ENCODE assay signal across 8 cellular contexts in the genomic region with DNA sequence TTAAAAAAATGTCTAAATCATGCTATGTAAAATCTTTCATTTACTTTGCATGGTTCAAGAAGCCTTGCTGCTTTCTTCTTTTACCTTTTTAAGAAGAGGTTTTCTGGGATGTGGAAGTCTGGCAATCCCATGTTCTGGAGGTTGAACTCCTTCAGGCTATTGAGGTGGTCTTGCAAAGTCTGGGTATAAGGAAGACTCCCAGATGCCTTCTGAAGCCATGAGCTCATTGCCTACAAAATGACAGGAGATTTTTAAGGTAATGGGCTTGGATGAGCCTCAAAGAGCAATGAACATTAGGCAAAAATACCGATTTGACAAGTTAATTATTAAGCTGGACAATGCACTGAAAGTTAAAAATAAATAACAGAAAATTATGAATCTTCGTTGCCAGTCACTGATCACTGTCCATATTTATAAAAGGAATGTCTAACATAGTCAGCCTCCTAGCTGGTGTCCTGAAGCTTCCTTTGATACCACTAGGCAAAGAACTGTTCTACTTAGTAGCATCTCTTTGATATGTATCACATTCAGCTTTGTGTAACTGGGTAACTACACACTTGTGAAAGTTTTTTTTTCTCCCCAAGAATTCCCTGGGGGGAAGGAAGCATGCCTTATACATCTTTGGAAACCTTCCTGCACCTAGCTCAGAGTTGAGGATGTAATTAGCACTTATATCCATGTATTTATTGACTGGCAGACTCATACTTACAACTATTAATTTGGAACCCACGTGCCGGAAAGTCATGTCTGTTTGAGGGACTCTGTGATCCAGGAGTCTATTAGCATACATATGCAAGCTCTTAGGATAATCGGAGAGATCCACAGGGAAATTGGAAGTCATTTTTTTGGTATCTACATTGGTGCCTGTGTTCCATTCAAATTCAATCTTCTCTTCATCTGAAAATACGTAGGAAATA. TPM values are rescaled to one million over a fixed set of nuclear protein-coding genes. Genes with fewer than 3 reads are reported as not detected.
"Had no signal": no experiment of that assay in that cellular context is flagged by ENCODE, and none has a peak within 500 bp of the region (broad histone marks: within the 10 kb centered on the region; RNA-seq: fewer than 3 reads in every experiment).

No MANE protein-coding gene starts in this region.

- H3K4me3 ChIP-seq: K562 had no signal

- H3K27ac ChIP-seq: HL-60 had no signal

- DNase-seq: IMR-90, KBM-7, KG1 had no signal

- FAIRE-seq: HTR-8/SVneo, K562 had no signal

- ATAC-seq: K562 had no signal

RNA-seq across cellular contexts. Expression of a gene that starts 29.3 kb away (rescaled TPM):
- total RNA-seq: HT-29 had no signal
- polyA plus RNA-seq: IgD-negative memory B cell, IMR-90, K562 had no signal
